20 cellular contexts compared by ENCODE assay signal in genomic region chr3:42055291-42055690, GRCh38. TPM values are rescaled to one million over a fixed set of nuclear protein-coding genes. Genes with fewer than 3 reads are reported as not detected.
A peak's percentile ranks its signal among the peaks of the same experiment; 100 is the strongest.
DNase-seq lines count a peak whose midpoint lies in the region; ATAC-seq, FAIRE-seq and TF ChIP-seq lines count a peak whose summit lies in the region.
"Had no signal": no experiment of that assay in that cellular context is flagged by ENCODE, and none has a peak within 500 bp of the region (broad histone marks: within the 10 kb centered on the region; RNA-seq: fewer than 3 reads in every experiment).

No MANE protein-coding gene starts in this region.

- no peaks in the 10 kb centered on the region for H3K9me3 Mint-ChIP-seq in CD4-positive, alpha-beta T cell
- H3K9me3 Mint-ChIP-seq: activated T-helper 1 cell treated with anti-CD3 and anti-CD28 coated beads, Interleukin-12 subunit alpha, Interleukin-12 subunit beta, Interleukin-2, Interleukin-4 antibody, amounts not matched to agents 30 ng/mL and 10 ng/mL and 1 ng/mL, durations not matched to agents 14 hours and 24 hours and 36 hours; endodermal cell had no signal

- DNase-seq in left ventricle myocardium inferior = no peak
- DNase-seq in left cardiac atrium = no peak
- DNase-seq in epithelial cell of esophagus (ENCODE audit: low read depth) = peak; percentile 96
- DNase-seq in iPS-NIHi7 (ENCODE audit: extremely low spot score) = no peak
- DNase-seq in CD4-positive, alpha-beta T cell = no peak
- no peak for DNase-seq in RCC 7860 (ENCODE audit: low spot score)
- DNase-seq: activated CD4-positive, alpha-beta T cell treated with anti-CD3 and anti-CD28 coated beads, Interleukin-2, amount 10 ng/mL, durations not matched to agents 7 days and 5 days; endodermal cell; mesendoderm; NCI-H2029 treated with DMSO at 0.1 percent for 48 hours; NCI-H774; nucleus accumbens; SHP77; stimulated activated CD4-positive, alpha-beta T cell treated with anti-CD3 and anti-CD28 coated beads, Interleukin-15, amount 100 ng/mL, for 24 hours; transverse colon had no signal

- no peak for TF ChIP-seq CTCF in left ventricle myocardium inferior (IDR thresholded peaks at IDR 0.05; ENCODE audit: borderline replicate concordance)
- no peak for TF ChIP-seq CTCF in epithelial cell of esophagus (IDR thresholded peaks at IDR 0.05; ENCODE audit: insufficient read depth, low read depth, low read length, missing control alignments)
- TF ChIP-seq CTCF in liver (IDR thresholded peaks at IDR 0.05; ENCODE audit: low read depth, low read length, missing input control) = no peak
- no peak for TF ChIP-seq CTCF in CD4-positive, alpha-beta T cell (IDR thresholded peaks at IDR 0.05)

- H3K9me3 ChIP-seq in left ventricle myocardium inferior (replicated peaks) (no peaks in the 10 kb centered on the region), liver (ENCODE audit: control insufficient read depth in 4 of 4, low read length in 3 of 4) (no peaks in the 10 kb centered on the region)
- no peaks in the 10 kb centered on the region for H3K9me3 ChIP-seq in CD4-positive, alpha-beta T cell (ENCODE audit: control insufficient read depth, low read length)
- H3K9me3 ChIP-seq: ascending aorta, transverse colon had no signal

- H3K4me1 ChIP-seq in left ventricle myocardium inferior (peaks cover 97% of the 10 kb centered on the region), liver (ENCODE audit: control insufficient read depth in 4 of 4, insufficient read depth in 4 of 4, low read length in 3 of 4) (peaks cover 9 to 31% (median 22%) of the 10 kb centered on the region in 4 donors)

- CTCF ChIA-PET in CD4-positive, alpha-beta T cell (lab: Charles Lee) = no interaction called here

- peak overlapping the region; percentile 94 for H3K27ac ChIP-seq in left ventricle myocardium inferior (replicated peaks)
- H3K27ac ChIP-seq in liver (ENCODE audit: low read depth in 1 of 2, low read length in 2 of 2) = peak overlapping the region; percentile 5 to 23
- H3K27ac ChIP-seq in CD4-positive, alpha-beta T cell (ENCODE audit: low read depth, low read length) = no peak overlapping the region
- H3K27ac ChIP-seq: ascending aorta, KMS-11 had no signal

- H3K36me3 ChIP-seq in left ventricle myocardium inferior (no peaks in the 10 kb centered on the region), liver (ENCODE audit: control insufficient read depth in 4 of 4, insufficient read depth in 3 of 4, low read depth in 1 of 4, low read length in 3 of 4) (no peaks in the 10 kb centered on the region)
- H3K36me3 ChIP-seq: ascending aorta, transverse colon had no signal

- no peaks in the 10 kb centered on the region for H3K27me3 Mint-ChIP-seq in CD4-positive, alpha-beta T cell
- H3K27me3 Mint-ChIP-seq: activated CD4-positive, alpha-beta T cell treated with anti-CD3 and anti-CD28 coated beads, Interleukin-2, amount 10 ng/mL, durations not matched to agents 7 days and 5 days had no signal

- intact Hi-C loops in left ventricle myocardium inferior (cut with micrococcal nuclease) (no loop called here), left cardiac atrium (cut with DNase I) (no loop called here)
- intact Hi-C loops in CD4-positive, alpha-beta T cell (cut with DNase I, micrococcal nuclease) = no loop called here

- ATAC-seq in left cardiac atrium = no peak
- no peak for ATAC-seq in CD4-positive, alpha-beta T cell (ENCODE audit: poor library complexity)
- ATAC-seq in GM21381 (IDR thresholded peaks at IDR 0.05; ENCODE audit: unreplicated experiment) = no peak

- FAIRE-seq in RCC 7860 (lab: Jason Lieb, UNC) = no peak

- H3K36me3 Mint-ChIP-seq in CD4-positive, alpha-beta T cell (ENCODE audit: low read depth) = no peaks in the 10 kb centered on the region

- no peak overlapping the region for H3K4me3 Mint-ChIP-seq in CD4-positive, alpha-beta T cell
- H3K4me3 Mint-ChIP-seq: activated CD4-positive, alpha-beta T cell treated with anti-CD3 and anti-CD28 coated beads, Interleukin-2, amount 10 ng/mL, durations not matched to agents 7 days and 5 days; activated T-helper 1 cell treated with anti-CD3 and anti-CD28 coated beads, Interleukin-12 subunit alpha, Interleukin-12 subunit beta, Interleukin-2, Interleukin-4 antibody, amounts not matched to agents 30 ng/mL and 10 ng/mL and 1 ng/mL, durations not matched to agents 14 hours and 24 hours and 36 hours; endodermal cell had no signal

- H3K9ac ChIP-seq in liver (ENCODE audit: low read depth in 1 of 2, low read length in 2 of 2) = no peak overlapping the region
- H3K9ac ChIP-seq: KMS-11 had no signal

- no peak overlapping the region for H3K27ac Mint-ChIP-seq in CD4-positive, alpha-beta T cell
- H3K27ac Mint-ChIP-seq: activated CD4-positive, alpha-beta T cell treated with anti-CD3 and anti-CD28 coated beads, Interleukin-2, amount 10 ng/mL, durations not matched to agents 7 days and 5 days; activated T-helper 1 cell treated with anti-CD3 and anti-CD28 coated beads, Interleukin-12 subunit alpha, Interleukin-12 subunit beta, Interleukin-2, Interleukin-4 antibody, amounts not matched to agents 30 ng/mL and 10 ng/mL and 1 ng/mL, durations not matched to agents 14 hours and 24 hours and 36 hours; endodermal cell had no signal

- POLR2A ChIA-PET in CD4-positive, alpha-beta T cell (lab: Charles Lee) = no interaction called here

- TF ChIP-seq RAD21 in liver (IDR thresholded peaks at IDR 0.05) = peak in 1 of 2 donors; percentile 18

- 68% methylated on average over 3 of the region's 3 CpGs for WGBS in liver

- H3K27me3 ChIP-seq in left ventricle myocardium inferior (ENCODE audit: low read depth) (no peaks in the 10 kb centered on the region), liver (ENCODE audit: control insufficient read depth in 4 of 4, insufficient read depth in 4 of 4, low read length in 3 of 4) (no peaks in the 10 kb centered on the region)
- H3K27me3 ChIP-seq in CD4-positive, alpha-beta T cell (ENCODE audit: control insufficient read depth, insufficient read depth, low read length) = no peaks in the 10 kb centered on the region
- H3K27me3 ChIP-seq: ascending aorta, transverse colon had no signal

- peaks cover 14% of the 10 kb centered on the region for H3K4me1 Mint-ChIP-seq in CD4-positive, alpha-beta T cell (ENCODE audit: low read depth)
- H3K4me1 Mint-ChIP-seq: activated CD4-positive, alpha-beta T cell treated with anti-CD3 and anti-CD28 coated beads, Interleukin-2, amount 10 ng/mL, durations not matched to agents 7 days and 5 days had no signal

- H3K4me3 ChIP-seq in left ventricle myocardium inferior (no peak overlapping the region), epithelial cell of esophagus (ENCODE audit: low read length) (no peak overlapping the region), liver (ENCODE audit: low read depth in 1 of 3, low read length in 3 of 3) (no peak overlapping the region)
- H3K4me3 ChIP-seq: ascending aorta, transverse colon had no signal

TF ChIP-seq in liver, 16 proteins besides CTCF, POLR2A, EP300 and RAD21 (continues in another document):
- TF ChIP-seq RXRA (IDR thresholded peaks at IDR 0.05) = peak; percentile 30 to 66
- TF ChIP-seq FOXA1 (IDR thresholded peaks at IDR 0.05) = peak; percentile 8
- no peak for TF ChIP-seq REST (IDR thresholded peaks at IDR 0.05)
- no peak for TF ChIP-seq HNF4G (IDR thresholded peaks at IDR 0.05)
- no peak for TF ChIP-seq YY1 (IDR thresholded peaks at IDR 0.05)
- TF ChIP-seq FOXA2 (IDR thresholded peaks at IDR 0.05) = peak; percentile 55
- TF ChIP-seq NR2F2 (IDR thresholded peaks at IDR 0.05) = no peak
- TF ChIP-seq TAF1 (conservative IDR thresholded peaks at IDR 0.05) = no peak
- no peak for TF ChIP-seq ZBTB33 (IDR thresholded peaks at IDR 0.05)

RNA-seq across cellular contexts. Expression of gene TRAK1, which starts 35.9 kb away (rescaled TPM):
- total RNA-seq in left ventricle myocardium inferior (264 TPM), left cardiac atrium (100 to 1,000 TPM; 197 to 211 TPM), liver (10 to 100 TPM; 12.1 to 21.7 TPM)
- polyA plus RNA-seq in liver = 1 to 10 TPM; 3.4 to 5.0 TPM
- total RNA-seq in CD4-positive, alpha-beta T cell = 10 to 100 TPM; 16.0 to 16.7 TPM

Comparison
In these comparisons a context has a peak if more than half of its experiments do, and no peak if none do; other contexts are left out.
1. RNA of gene TRAK1, which starts 35.9 kb away (total RNA-seq): 264 TPM in left ventricle myocardium inferior (single experiment) and 197 to 211 TPM in left cardiac atrium; 12.1 to 21.7 TPM in liver and 16.0 to 16.7 TPM in CD4-positive, alpha-beta T cell; every median in the first group is over 4 times any median in the second.